Comparison of ENCODE assay signal across 23 cellular contexts in genomic region chr9:137212520-137212919, GRCh38. TPM values are rescaled to one million over a fixed set of nuclear protein-coding genes. Genes with fewer than 3 reads are reported as not detected.
"Had no signal": no experiment of that assay in that cellular context is flagged by ENCODE, and none has a peak within 500 bp of the region (broad histone marks: within the 10 kb centered on the region; RNA-seq: fewer than 3 reads in every experiment).

No MANE protein-coding gene starts in this region.

- H3K27me3 ChIP-seq: heart right ventricle, left lung, uterus had no signal

- H3K9me3 ChIP-seq: heart right ventricle, left lung, uterus had no signal

- H3K4me3 ChIP-seq: heart right ventricle, left lung, lung, uterus had no signal

- DNase-seq: activated CD4-positive, alpha-beta T cell treated with anti-CD3 and anti-CD28 coated beads for 36 hours; activated CD4-positive, alpha-beta T cell treated with anti-CD3 and anti-CD28 coated beads, Interleukin-2, amount 50 U/mL, for 4 hours; activated CD8-positive, alpha-beta memory T cell treated with anti-CD3 and anti-CD28 coated beads for 24 hours; activated CD8-positive, alpha-beta memory T cell treated with anti-CD3 and anti-CD28 coated beads, Interleukin-2, amount 50 U/mL, for 4 hours; activated naive CD4-positive, alpha-beta T cell; activated T-cell treated with anti-CD3 and anti-CD28 coated beads, Interleukin-2, amount 50 U/mL, for 24 hours; cerebellar nuclear complex; cortex of kidney; heart right ventricle; left lung; natural killer cell; retina; stimulated activated CD4-positive, alpha-beta T cell treated with anti-CD3 and anti-CD28 coated beads, Interleukin-2, amount 100 ng/mL, for 48 hours; stimulated activated CD8-positive, alpha-beta memory T cell treated with anti-CD3 and anti-CD28 coated beads, Interleukin-4, amount 100 ng/mL, for 48 hours; stimulated activated naive B cell treated with anti-CD40 and anti-IgM and Interleukin-4, amounts not matched to agents 10 μg/mL and 1 μg/mL and 100 μg/mL, for 72 hours; trophoblast cell; uterus had no signal

- H3K36me3 ChIP-seq: uterus had no signal

- ATAC-seq: activated CD4-positive, alpha-beta T cell treated with anti-CD3 and anti-CD28 coated beads for 36 hours; activated T-helper 17 cell treated with anti-CD3 and anti-CD28 coated beads, Interleukin-2, amount 50 U/mL, for 72 hours; heart right ventricle; left lung; natural killer cell; stimulated activated naive B cell treated with anti-CD40 and anti-IgM and Interleukin-4, amounts not matched to agents 10 μg/mL and 1 μg/mL and 100 μg/mL, for 72 hours; WTC11 had no signal

- H3K27ac ChIP-seq: epithelial cell of prostate, heart right ventricle, left lung, uterus had no signal

RNA-seq across cellular contexts. Expression of gene RNF208, which starts 9.5 kb away (rescaled TPM):
- total RNA-seq: bronchial epithelial cell had no signal
- polyA plus RNA-seq: keratinocyte had no signal
